ENCODE assay signal across 18 cellular contexts in the genomic region with DNA sequence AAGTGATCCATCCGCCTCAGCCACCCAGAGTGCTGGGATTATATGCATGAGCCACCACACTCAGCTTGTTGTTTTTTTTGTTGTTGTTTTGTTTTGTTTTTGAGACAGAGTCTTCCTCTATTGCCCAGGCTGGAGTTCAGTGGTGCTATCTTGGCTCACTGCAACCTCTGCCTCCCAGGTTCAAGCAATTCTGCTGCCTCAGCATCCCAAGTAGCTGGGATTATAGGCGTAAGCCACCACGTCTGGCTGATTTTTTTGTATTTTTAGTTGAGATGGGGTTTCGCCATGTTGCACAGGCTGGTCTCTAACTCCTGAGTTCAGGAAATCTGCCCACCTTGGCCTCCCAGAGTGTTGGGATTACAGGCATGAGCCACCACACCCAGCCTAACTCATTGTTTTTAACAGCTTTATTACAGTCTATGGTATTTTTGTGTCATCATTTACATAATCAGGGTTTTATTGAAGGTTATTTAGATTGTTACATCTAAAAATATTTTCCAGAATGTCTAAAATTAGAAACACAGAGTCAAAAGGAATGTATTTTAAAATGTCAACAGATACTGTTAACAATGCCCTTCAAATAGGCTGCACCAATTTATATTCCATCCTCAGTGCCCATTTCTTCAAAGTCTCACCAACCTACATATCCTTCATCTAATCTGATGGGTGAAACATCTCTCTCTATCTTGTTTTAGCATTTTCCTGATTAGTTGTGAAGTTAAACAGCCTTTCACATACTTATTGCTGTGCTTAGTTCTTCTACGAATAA. TPM values are rescaled to one million over a fixed set of nuclear protein-coding genes. Genes with fewer than 3 reads are reported as not detected.
DNase-seq lines count a peak whose midpoint lies in the region; ATAC-seq and TF ChIP-seq lines count a peak whose summit lies in the region.
"Had no signal": no experiment of that assay in that cellular context is flagged by ENCODE, and none has a peak within 500 bp of the region (broad histone marks: within the 10 kb centered on the region; RNA-seq: fewer than 3 reads in every experiment).

No MANE protein-coding gene starts in this region.

- CTCF ChIA-PET in BJ (lab: Yijun Ruan, JAX) = interaction anchor here (0.8 to 1.3 kb wide), 2 partner anchors 19 to 191 kb away, joined by 3 to 4 read pairs; a partner anchor contains a TSS

- DNase-seq in heart left ventricle (no peak), right cardiac atrium (no peak), BJ (ENCODE audit: low read depth) (peak; percentile 9), adipocyte (ENCODE audit: low read depth) (peak; percentile 7), fibroblast of the aortic adventitia (ENCODE audit: low read depth) (peak; percentile 14), kidney tubule cell (ENCODE audit: low spot score) (no peak), SK-N-DZ (ENCODE audit: low spot score) (no peak), inferior parietal cortex (ENCODE audit: extremely low spot score) (no peak)
- DNase-seq: 8988T; BE2C; Caco-2; CD4-positive, alpha-beta T cell; GDM1; HCEC 1CT had no signal

- intact Hi-C loops in heart left ventricle (cut with DNase I) = loop anchor here in 5 of 10 donors (5.0 to 10.0 kb wide), 3 partner anchors 194 to 334 kb away; no protein-coding TSS in a partner anchor
- intact Hi-C loops in right cardiac atrium (cut with DNase I) = no loop called here

- TF ChIP-seq CTCF in heart left ventricle (IDR thresholded peaks at IDR 0.05) (no peak), BJ (IDR thresholded peaks at IDR 0.05; ENCODE audit: insufficient read depth, low read depth, low read length) (no peak), fibroblast of the aortic adventitia (IDR thresholded peaks at IDR 0.05; ENCODE audit: insufficient read depth, low read length) (no peak)

- H3K27me3 ChIP-seq in heart left ventricle (no peaks in the 10 kb centered on the region), right cardiac atrium (ENCODE audit: control insufficient read depth, insufficient read depth) (no peaks in the 10 kb centered on the region), BJ (ENCODE audit: control insufficient read depth, insufficient read depth, low read length) (no peaks in the 10 kb centered on the region), adipocyte (replicated peaks; ENCODE audit: control insufficient read depth, insufficient read depth, low read length) (no peaks in the 10 kb centered on the region)
- H3K27me3 ChIP-seq: BE2C had no signal

- H3K4me3 ChIP-seq in heart left ventricle (no peak overlapping the region), right cardiac atrium (ENCODE audit: low read length) (no peak overlapping the region), BJ (ENCODE audit: low read depth, low read length) (no peak overlapping the region), adipocyte (ENCODE audit: low read length) (no peak overlapping the region), fibroblast of the aortic adventitia (ENCODE audit: low read depth, low read length) (no peak overlapping the region)
- H3K4me3 ChIP-seq: GM23338 had no signal

- POLR2A ChIA-PET in BJ (lab: Charles Lee) = no interaction called here

- no peak overlapping the region for H3K9ac ChIP-seq in adipocyte (ENCODE audit: low read length)

- no peak for TF ChIP-seq POLR2A in heart left ventricle (IDR thresholded peaks at IDR 0.05)

- ATAC-seq in heart left ventricle (peak in 2 of 4 donors; percentile 48 to 70), right cardiac atrium (no peak)
- ATAC-seq: GM23338 had no signal

- H3K4me1 ChIP-seq in heart left ventricle = peaks cover 0 to 4% (median 0%) of the 10 kb centered on the region in 12 donors
- H3K4me1 ChIP-seq in right cardiac atrium (ENCODE audit: control insufficient read depth, insufficient read depth, low read length) = no peaks in the 10 kb centered on the region
- peaks cover 9% of the 10 kb centered on the region for H3K4me1 ChIP-seq in adipocyte (ENCODE audit: control insufficient read depth, insufficient read depth, low read length)
- H3K4me1 ChIP-seq: BE2C, Caco-2 had no signal

- H3K36me3 ChIP-seq in heart left ventricle (peaks cover 0 to 45% (median 0%) of the 10 kb centered on the region in 9 donors), BJ (ENCODE audit: control insufficient read depth, insufficient read depth, low read length) (no peaks in the 10 kb centered on the region), adipocyte (ENCODE audit: control insufficient read depth, insufficient read depth, low read length, severe bottlenecking) (no peaks in the 10 kb centered on the region)
- H3K36me3 ChIP-seq: BE2C had no signal

- WGBS in heart left ventricle, 4 donors = 89 to 92% (median 91%) methylated on average over 5 of the region's 5 CpGs
- 95% methylated on average over 5 of the region's 5 CpGs for WGBS in right cardiac atrium

- H3K27ac ChIP-seq in heart left ventricle (peak overlapping the region in 7 of 12 donors; percentile 2 to 35 (median 24)), right cardiac atrium (ENCODE audit: low read length) (no peak overlapping the region)
- H3K27ac ChIP-seq: C4-2B, HL-60 had no signal

- H3K9me3 ChIP-seq in heart left ventricle (no peaks in the 10 kb centered on the region), right cardiac atrium (ENCODE audit: control insufficient read depth, low read length) (no peaks in the 10 kb centered on the region), adipocyte (ENCODE audit: control insufficient read depth, low read length) (no peaks in the 10 kb centered on the region)
- H3K9me3 ChIP-seq: BE2C, Caco-2 had no signal

RNA-seq across cellular contexts. Expression of a gene that starts 18.6 kb away (rescaled TPM):
- total RNA-seq in heart left ventricle (10 to 100 TPM in 6 of 9 donors, 1 to 10 TPM in 3; 5.8 to 19.3 (median 11.2) TPM), right cardiac atrium (1 to 10 TPM; 7.4 to 9.8 (median 9.2) TPM), fibroblast of the aortic adventitia (ENCODE audit: low replicate concordance) (12.7 and 29.2 TPM in 2 replicates)
- polyA plus RNA-seq in heart left ventricle (1 to 10 TPM; 6.0 to 8.5 TPM), right cardiac atrium (4.2 TPM), BJ (2011; rRNA removed) (2.9 and 6.1 TPM in 2 replicates)
- 1.9 and 4.0 TPM in 2 replicates for polyA minus RNA-seq in BJ (2011; rRNA and poly(A)+ RNA removed)
- polyA plus RNA-seq in SK-N-DZ (2014; cell fraction: cytosol; rRNA removed) = 13.8 and 15.9 TPM in 2 replicates
- 14.9 and 18.4 TPM in 2 replicates for polyA plus RNA-seq in SK-N-DZ (2014; cell fraction: nucleus; rRNA removed)

RNA-seq across cellular contexts. Expression of a gene that starts 28.5 kb away (rescaled TPM):
- total RNA-seq in heart left ventricle (under 1 TPM in 1 of 9 donors, not detected in 8; 0.20 TPM), right cardiac atrium (under 1 TPM in 1 of 4 donors, not detected in 3; 0.09 TPM), fibroblast of the aortic adventitia (ENCODE audit: low replicate concordance) (1.2 TPM in 1 of 2 replicates, not detected in the other)
- polyA plus RNA-seq in heart left ventricle (under 1 TPM; 0.11 to 0.50 TPM), right cardiac atrium (0.14 TPM), BJ (2011; rRNA removed) (0.15 TPM in 1 of 2 replicates, not detected in the other)
- not detected in 2 replicates for polyA minus RNA-seq in BJ (2011; rRNA and poly(A)+ RNA removed)
- polyA plus RNA-seq in SK-N-DZ (2014; cell fraction: cytosol; rRNA removed) = not detected in 2 replicates
- polyA plus RNA-seq in SK-N-DZ (2014; cell fraction: nucleus; rRNA removed) = 0.13 TPM in 1 of 2 replicates, not detected in the other
- total RNA-seq: HT1080 had no signal

RNA-seq across cellular contexts. Expression of a gene that starts 44.9 kb away (rescaled TPM):
- total RNA-seq in heart left ventricle (not detected), right cardiac atrium (not detected), fibroblast of the aortic adventitia (ENCODE audit: low replicate concordance) (0.36 TPM in 1 of 2 replicates, not detected in the other)
- polyA plus RNA-seq in heart left ventricle (not detected), right cardiac atrium (not detected), BJ (2011; rRNA removed) (not detected in 2 replicates)
- polyA minus RNA-seq in BJ (2011; rRNA and poly(A)+ RNA removed) = not detected in 2 replicates
- not detected in 2 replicates for polyA plus RNA-seq in SK-N-DZ (2014; cell fraction: cytosol; rRNA removed)
- polyA plus RNA-seq in SK-N-DZ (2014; cell fraction: nucleus; rRNA removed) = not detected in 2 replicates
- total RNA-seq: Caco-2; CD4-positive, alpha-beta T cell; GM23338; HT1080 had no signal
- polyA plus RNA-seq: GM23338 had no signal

RNA-seq across cellular contexts. Expression of a gene that starts 58.3 kb away (rescaled TPM):
- total RNA-seq in heart left ventricle (10 to 100 TPM; 24.5 to 47.6 (median 33.8) TPM), right cardiac atrium (10 to 100 TPM; 25.8 to 33.7 (median 31.0) TPM), fibroblast of the aortic adventitia (ENCODE audit: low replicate concordance) (22.7 and 43.0 TPM in 2 replicates)
- polyA plus RNA-seq in heart left ventricle (10 to 100 TPM; 11.0 to 19.2 TPM), right cardiac atrium (17.7 TPM), BJ (2011; rRNA removed) (53.2 and 67.8 TPM in 2 replicates)
- polyA minus RNA-seq in BJ (2011; rRNA and poly(A)+ RNA removed) = 26.6 and 29.7 TPM in 2 replicates
- 32.3 and 32.6 TPM in 2 replicates for polyA plus RNA-seq in SK-N-DZ (2014; cell fraction: cytosol; rRNA removed)
- 84.5 and 109 TPM in 2 replicates for polyA plus RNA-seq in SK-N-DZ (2014; cell fraction: nucleus; rRNA removed)

Comparison
In these comparisons a context has a peak if more than half of its experiments do, and no peak if none do; other contexts are left out.
1. DNase-seq: peak in BJ (single experiment), adipocyte (single experiment) and fibroblast of the aortic adventitia (single experiment); none in heart left ventricle (0 of 5), right cardiac atrium (0 of 3), kidney tubule cell (single experiment), SK-N-DZ (single experiment) and inferior parietal cortex (single experiment).